ENCODE assay signal across 1 cellular context in genomic region chr14:24271134-24271833, GRCh38.
TF ChIP-seq lines count a peak whose summit lies in the region.

RABGGTA (minus strand) TSS chr14:24271597; CDS start chr14:24271115, 482 bp downstream.

TF ChIP-seq in HepG2, 621 proteins besides CTCF, POLR2A, EP300 and RAD21 (continued from another document and continues in another):
- peak; percentile 97 for TF ChIP-seq ATF5 (CRISPR knock-in tag; IDR thresholded peaks at IDR 0.05; ENCODE audit: low read depth)
- 0 out of 2 replicates have a peak, but pooled peaks have one; percentile 29 for TF ChIP-seq ZNF7 (CRISPR knock-in tag; IDR thresholded peaks at IDR 0.05)
- TF ChIP-seq ZNF335 (CRISPR knock-in tag; IDR thresholded peaks at IDR 0.05), result peak; percentile 96
- peak; percentile 99 for TF ChIP-seq ZNF543 (CRISPR knock-in tag; IDR thresholded peaks at IDR 0.05)
- peak; percentile 75; the same call in 1 of the 2 replicates for TF ChIP-seq ZNF30 (CRISPR knock-in tag; IDR thresholded peaks at IDR 0.05)
- peak; percentile 99 for TF ChIP-seq ZBTB10 (CRISPR knock-in tag; IDR thresholded peaks at IDR 0.05; ENCODE audit: borderline replicate concordance)
- TF ChIP-seq ZFP36L2 (CRISPR knock-in tag; IDR thresholded peaks at IDR 0.05), result peak; percentile 44; the same call in 1 of the 2 replicates
- peak; percentile 86 for TF ChIP-seq ATF3 (CRISPR knock-in tag; IDR thresholded peaks at IDR 0.05)
- peak; percentile 97 for TF ChIP-seq RNF2 (conservative IDR thresholded peaks at IDR 0.05; ENCODE audit: low read depth)
- TF ChIP-seq ZNF720 (CRISPR knock-in tag; IDR thresholded peaks at IDR 0.05), result 0 out of 2 replicates have a peak, but pooled peaks have one; percentile 37
- TF ChIP-seq ETV5 (CRISPR knock-in tag; IDR thresholded peaks at IDR 0.05; ENCODE audit: borderline replicate concordance), result peak; percentile 94
- peak; percentile 99 for TF ChIP-seq RFXAP (CRISPR knock-in tag; IDR thresholded peaks at IDR 0.05; ENCODE audit: borderline replicate concordance)
- peak; percentile 99 for TF ChIP-seq ZSCAN21 (CRISPR knock-in tag; IDR thresholded peaks at IDR 0.05; ENCODE audit: borderline replicate concordance)
- TF ChIP-seq MAFK (conservative IDR thresholded peaks at IDR 0.05 in 1 of 2, IDR thresholded peaks at IDR 0.05 in 1 of 2; ENCODE audit: low read length in 2 of 2), result peak in 1 of 2 experiments; percentile 14; a peak in 2 of 4 replicates
- peak; percentile 87 for TF ChIP-seq ZBTB44 (CRISPR knock-in tag; IDR thresholded peaks at IDR 0.05)
- TF ChIP-seq ZNF747 (CRISPR knock-in tag; IDR thresholded peaks at IDR 0.05; ENCODE audit: borderline replicate concordance), result peak; percentile 83
- peak; percentile 100 for TF ChIP-seq ZNF430 (CRISPR knock-in tag; IDR thresholded peaks at IDR 0.05)
- no peak for TF ChIP-seq NBN (conservative IDR thresholded peaks at IDR 0.05)
- TF ChIP-seq U2AF1 (optimal IDR thresholded peaks at IDR 0.05; ENCODE audit: low read depth, low read length), result peak; percentile 99
- peak; percentile 84 for TF ChIP-seq ZNF770 (CRISPR knock-in tag; IDR thresholded peaks at IDR 0.05)
- TF ChIP-seq NFRKB (IDR thresholded peaks at IDR 0.05), result no peak
- peak; percentile 96 for TF ChIP-seq SNAPC4 (CRISPR knock-in tag; IDR thresholded peaks at IDR 0.05)
- peak; percentile 98 for TF ChIP-seq THAP7 (CRISPR knock-in tag; IDR thresholded peaks at IDR 0.05)
- peak; percentile 98; the same call in 1 of the 2 replicates for TF ChIP-seq ZNF782 (CRISPR knock-in tag; IDR thresholded peaks at IDR 0.05; ENCODE audit: borderline replicate concordance)
- TF ChIP-seq TRAFD1 (CRISPR knock-in tag; IDR thresholded peaks at IDR 0.05; ENCODE audit: borderline replicate concordance), result peak; percentile 99
- TF ChIP-seq TBL1XR1 (IDR thresholded peaks at IDR 0.05; ENCODE audit: borderline replicate concordance, low read length, partially characterized antibody), result peak; percentile 65
- TF ChIP-seq MED8 (CRISPR knock-in tag; IDR thresholded peaks at IDR 0.05; ENCODE audit: insufficient replicate concordance), result peak; percentile 99
- TF ChIP-seq KDM3A (CRISPR knock-in tag; IDR thresholded peaks at IDR 0.05; ENCODE audit: low read depth), result peak; percentile 100
- peak; percentile 94 for TF ChIP-seq KDM5A (IDR thresholded peaks at IDR 0.05; ENCODE audit: borderline replicate concordance, low read length)
- peak; percentile 100 for TF ChIP-seq ARID4A (CRISPR knock-in tag; IDR thresholded peaks at IDR 0.05; ENCODE audit: borderline replicate concordance)
- TF ChIP-seq PLRG1 (conservative IDR thresholded peaks at IDR 0.05), result no peak
- no peak for TF ChIP-seq POLR2AphosphoS2 (IDR thresholded peaks at IDR 0.05; ENCODE audit: low read depth, low read length)
- no peak for TF ChIP-seq MLLT10 (CRISPR knock-in tag; IDR thresholded peaks at IDR 0.05)
- TF ChIP-seq ZNF414 (CRISPR knock-in tag; IDR thresholded peaks at IDR 0.05), result peak; percentile 100
- peak; percentile 99 for TF ChIP-seq DBP (CRISPR knock-in tag; IDR thresholded peaks at IDR 0.05; ENCODE audit: not compliant biosample characterization)
- TF ChIP-seq ZNF253 (CRISPR knock-in tag; IDR thresholded peaks at IDR 0.05; ENCODE audit: borderline replicate concordance), result peak; percentile 92; the same call in 1 of the 2 replicates
